9 cellular contexts compared by ENCODE assay signal in the genomic region with DNA sequence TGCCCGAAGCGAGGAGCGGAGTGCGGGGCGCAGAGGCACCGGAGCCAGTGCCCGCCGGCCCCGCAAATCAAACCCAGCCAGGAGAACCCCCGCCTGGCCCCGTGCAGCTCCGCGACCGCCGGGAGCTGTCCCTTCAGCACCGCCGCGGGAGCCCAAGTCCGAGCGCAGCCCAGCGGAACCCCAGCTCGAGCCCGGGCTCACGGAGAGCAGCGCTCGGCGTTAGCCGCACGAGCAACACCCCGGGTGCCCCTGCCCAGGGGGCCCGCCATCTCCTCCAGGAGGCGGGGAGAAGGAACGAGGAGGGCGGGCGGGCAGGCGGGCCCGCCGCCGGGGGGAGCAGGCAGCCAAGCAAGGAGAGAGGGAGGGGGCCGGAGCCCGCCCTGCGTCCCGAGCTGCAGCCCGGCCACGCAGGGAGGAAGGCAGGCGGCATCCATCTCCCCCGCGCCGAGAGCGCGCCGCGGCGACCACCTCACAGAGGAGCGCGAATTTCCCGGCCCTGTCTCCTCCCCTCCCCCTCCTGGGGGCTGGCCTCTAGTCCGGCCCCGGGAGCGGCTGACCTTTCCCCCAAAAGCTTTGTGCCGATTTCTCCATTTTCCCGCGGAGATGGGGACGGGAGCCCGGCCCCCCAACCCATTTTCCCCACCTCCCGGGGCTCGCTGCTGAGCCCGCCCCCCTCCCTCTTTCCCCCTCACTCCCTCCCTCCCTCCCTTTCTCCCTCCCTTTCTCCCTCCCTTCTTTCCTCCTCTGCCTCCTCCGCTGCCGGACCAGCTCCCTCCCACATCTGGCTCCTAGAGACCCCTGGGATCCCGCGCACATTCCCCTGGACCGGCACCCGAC. TPM values are rescaled to one million over a fixed set of nuclear protein-coding genes. Genes with fewer than 3 reads are reported as not detected.
DNase-seq lines count a peak whose midpoint lies in the region; ATAC-seq and TF ChIP-seq lines count a peak whose summit lies in the region.
"Had no signal": no experiment of that assay in that cellular context is flagged by ENCODE, and none has a peak within 500 bp of the region (broad histone marks: within the 10 kb centered on the region; RNA-seq: fewer than 3 reads in every experiment).

No MANE protein-coding gene starts in this region.

- intact Hi-C loops in naive thymus-derived CD4-positive, alpha-beta T cell (cut with micrococcal nuclease): loop anchor here in 1 of 2 donors (5.0 kb wide), 1 partner anchor 372 kb away; a partner anchor contains a TSS

- H3K27ac ChIP-seq in naive thymus-derived CD4-positive, alpha-beta T cell (ENCODE audit: low read depth, low read length): no peak overlapping the region
- no peak overlapping the region for H3K27ac ChIP-seq in thoracic aorta

- H3K27me3 Mint-ChIP-seq in naive thymus-derived CD4-positive, alpha-beta T cell: peaks cover 41 to 60% (median 46%) of the 10 kb centered on the region in 5 donors

- CTCF ChIA-PET in naive thymus-derived CD4-positive, alpha-beta T cell (lab: Charles Lee): no interaction called here

- TF ChIP-seq CTCF in GM13977 (IDR thresholded peaks at IDR 0.05; ENCODE audit: extremely low read depth, insufficient read depth, missing control alignments) (no peak), thoracic aorta (IDR thresholded peaks at IDR 0.05) (no peak)

- H3K27ac Mint-ChIP-seq in naive thymus-derived CD4-positive, alpha-beta T cell: no peak overlapping the region
- H3K27ac Mint-ChIP-seq: activated B cell treated with CpG ODN at 0.5 μM for 24 hours had no signal

- in situ Hi-C loops in GM13977 (cut with MboI; ENCODE audit: low pct_unique_long_range_greater_than_20kb, low sequenced_read_pairs, unreplicated experiment): no loop called here

- ATAC-seq in naive thymus-derived CD4-positive, alpha-beta T cell: peak; percentile 41
- ATAC-seq in thoracic aorta (ENCODE audit: insufficient number of reproducible peaks, low FRiP score, low read depth) (no peak), GM21717 (IDR thresholded peaks at IDR 0.05; ENCODE audit: unreplicated experiment) (no peak)

- POLR2A ChIA-PET in naive thymus-derived CD4-positive, alpha-beta T cell (lab: Charles Lee): no interaction called here

- DNase-seq in GM13977 (ENCODE audit: low spot score) (peak; percentile 88), fibroblast of gingiva (ENCODE audit: low read depth) (peak; percentile 54), thoracic aorta (ENCODE audit: low spot score) (no peak)
- no peak for DNase-seq in Jurkat, Clone E6-1 (ENCODE audit: low read depth, low spot score)
- peak; percentile 51 to 59 for DNase-seq in activated CD4-positive, alpha-beta T cell treated with anti-CD3 and anti-CD28 coated beads, Interleukin-2, amount 50 U/mL, for 48 hours
- DNase-seq in naive thymus-derived CD4-positive, alpha-beta T cell: peak in 2 of 9 donors; percentile 19 to 62
- DNase-seq: activated B cell treated with CpG ODN at 0.5 μM for 24 hours had no signal

- no peaks in the 10 kb centered on the region for H3K36me3 ChIP-seq in naive thymus-derived CD4-positive, alpha-beta T cell (ENCODE audit: control insufficient read depth in 2 of 3, insufficient read depth in 3 of 3, low read length in 3 of 3)
- no peaks in the 10 kb centered on the region for H3K36me3 ChIP-seq in thoracic aorta

- peaks cover 0 to 14% (median 10%) of the 10 kb centered on the region in 7 donors for H3K4me1 Mint-ChIP-seq in naive thymus-derived CD4-positive, alpha-beta T cell

- peaks cover 0 to 6% of the 10 kb centered on the region in 2 donors for H3K27me3 ChIP-seq in naive thymus-derived CD4-positive, alpha-beta T cell (ENCODE audit: control insufficient read depth in 2 of 2, insufficient read depth in 2 of 2, low read length in 2 of 2)
- H3K27me3 ChIP-seq in thoracic aorta (replicated peaks; ENCODE audit: insufficient read depth): peaks cover 14% of the 10 kb centered on the region

- no peaks in the 10 kb centered on the region for H3K4me1 ChIP-seq in naive thymus-derived CD4-positive, alpha-beta T cell (ENCODE audit: control insufficient read depth in 2 of 2, insufficient read depth in 2 of 2, low read length in 2 of 2)
- H3K4me1 ChIP-seq in thoracic aorta (ENCODE audit: control insufficient read depth in 1 of 2, low read depth in 2 of 2): peaks cover 11 to 18% of the 10 kb centered on the region in 2 donors

- peak overlapping the region; percentile 44 for H3K4me3 ChIP-seq in Jurkat, Clone E6-1 (ENCODE audit: low read length)
- no peak overlapping the region for H3K4me3 ChIP-seq in naive thymus-derived CD4-positive, alpha-beta T cell (ENCODE audit: low read length)
- peak overlapping the region; percentile 72 for H3K4me3 ChIP-seq in thoracic aorta

- H3K9me3 ChIP-seq in naive thymus-derived CD4-positive, alpha-beta T cell (ENCODE audit: control insufficient read depth in 2 of 3, low read length in 3 of 3): no peaks in the 10 kb centered on the region
- H3K9me3 ChIP-seq in thoracic aorta: no peaks in the 10 kb centered on the region

- H3K36me3 Mint-ChIP-seq in naive thymus-derived CD4-positive, alpha-beta T cell: peaks cover 0 to 5% (median 0%) of the 10 kb centered on the region in 5 donors

- H3K4me3 Mint-ChIP-seq in naive thymus-derived CD4-positive, alpha-beta T cell: peak overlapping the region in 1 of 10 donors; percentile 55
- H3K4me3 Mint-ChIP-seq: activated B cell treated with CpG ODN at 0.5 μM for 24 hours had no signal

- peaks cover 0 to 5% (median 0%) of the 10 kb centered on the region in 11 donors for H3K9me3 Mint-ChIP-seq in naive thymus-derived CD4-positive, alpha-beta T cell
- H3K9me3 Mint-ChIP-seq: activated B cell treated with CpG ODN at 0.5 μM for 24 hours had no signal

RNA-seq across cellular contexts. Expression of a gene that starts 0.6 kb away (rescaled TPM):
- polyA plus RNA-seq in Jurkat, Clone E6-1 (2012; ENCODE audit: insufficient read depth, insufficient read length): 0.11 TPM
- not detected for total RNA-seq in naive thymus-derived CD4-positive, alpha-beta T cell
- polyA plus RNA-seq in naive thymus-derived CD4-positive, alpha-beta T cell: not detected
- not detected for total RNA-seq in thoracic aorta
- total RNA-seq: activated B cell treated with CpG ODN at 0.5 μM for 24 hours, subcutaneous adipose tissue had no signal

RNA-seq across cellular contexts. Expression of a gene that starts 15.8 kb away (rescaled TPM):
- not detected for polyA plus RNA-seq in Jurkat, Clone E6-1 (2012; ENCODE audit: insufficient read depth, insufficient read length)
- not detected for total RNA-seq in naive thymus-derived CD4-positive, alpha-beta T cell
- not detected for polyA plus RNA-seq in naive thymus-derived CD4-positive, alpha-beta T cell
- not detected for total RNA-seq in thoracic aorta
- total RNA-seq: activated B cell treated with CpG ODN at 0.5 μM for 24 hours, subcutaneous adipose tissue had no signal

Comparison
In these comparisons a context has a peak if more than half of its experiments do, and no peak if none do; other contexts are left out.
1. DNase-seq: peak in GM13977 (single experiment), activated CD4-positive, alpha-beta T cell treated with anti-CD3 and anti-CD28 coated beads, Interleukin-2, amount 50 U/mL, for 48 hours (2 of 2) and fibroblast of gingiva (single experiment); none in Jurkat, Clone E6-1 (single experiment) and thoracic aorta (single experiment).